21 cellular contexts compared by ENCODE assay signal in the genomic region with DNA sequence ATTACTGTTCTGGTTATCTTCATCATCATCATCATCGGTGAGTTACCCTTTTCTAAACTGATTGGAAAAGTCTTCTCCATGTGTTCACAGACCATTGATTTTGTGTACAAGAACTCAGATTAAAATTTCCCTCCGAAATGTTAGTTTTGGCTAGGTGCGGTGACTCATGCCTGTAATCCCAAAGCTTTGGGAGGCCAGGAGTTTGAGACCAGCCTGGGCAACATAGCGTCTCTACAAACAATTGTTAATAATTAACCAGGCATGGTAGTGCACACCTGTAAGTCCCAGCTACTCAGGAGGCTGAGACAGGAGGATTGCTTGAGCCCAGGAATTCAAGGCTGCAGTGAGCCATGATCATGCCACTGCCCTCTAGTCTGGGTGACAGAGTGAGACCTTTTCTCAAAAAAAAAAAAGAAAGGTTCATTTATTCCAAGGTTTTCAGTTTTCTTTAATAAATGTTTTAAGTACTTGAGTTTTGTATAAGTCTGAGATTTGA.
"Had no signal": no experiment of that assay in that cellular context is flagged by ENCODE, and none has a peak within 500 bp of the region (broad histone marks: within the 10 kb centered on the region; RNA-seq: fewer than 3 reads in every experiment).

No MANE protein-coding gene starts in this region.

- H3K4me3 ChIP-seq: coronary artery, dorsolateral prefrontal cortex, esophagus muscularis mucosa, gastroesophageal sphincter, heart left ventricle, hepatocyte, left lung, lower lobe of right lung, mucosa of descending colon had no signal

- H3K27me3 ChIP-seq: dorsolateral prefrontal cortex, esophagus muscularis mucosa, foreskin keratinocyte, gastroesophageal sphincter, heart left ventricle, hepatocyte, left lung had no signal

- DNase-seq: dermis blood vessel endothelial cell; dorsolateral prefrontal cortex; effector CD4-positive, alpha-beta T cell; effector memory CD4-positive, alpha-beta T cell; foreskin keratinocyte; heart left ventricle; hypothalamus; immature natural killer cell; islet precursor cell; kidney; kidney glomerular epithelial cell; left colon; left lung; left ventricle myocardium superior; lower lobe of right lung; mucosa of descending colon; naive B cell had no signal

- ATAC-seq: foreskin keratinocyte, gastroesophageal sphincter, heart left ventricle, left colon, left lung, left ventricle myocardium superior, lower lobe of right lung, mucosa of descending colon had no signal

- H3K27ac ChIP-seq: coronary artery, esophagus muscularis mucosa, foreskin keratinocyte, gastroesophageal sphincter, heart left ventricle, hepatocyte, left lung, lower lobe of right lung had no signal

- H3K4me1 ChIP-seq: foreskin keratinocyte had no signal

- H3K9me3 ChIP-seq: esophagus muscularis mucosa, gastroesophageal sphincter, heart left ventricle, left lung, lower lobe of right lung, mucosa of descending colon had no signal
